Comparison of ENCODE assay signal across 29 cellular contexts in genomic region chr2:74221091-74221490, GRCh38. TPM values are rescaled to one million over a fixed set of nuclear protein-coding genes. Genes with fewer than 3 reads are reported as not detected.
DNase-seq lines count a peak whose midpoint lies in the region; ATAC-seq and TF ChIP-seq lines count a peak whose summit lies in the region.
"Had no signal": no experiment of that assay in that cellular context is flagged by ENCODE, and none has a peak within 500 bp of the region (broad histone marks: within the 10 kb centered on the region; RNA-seq: fewer than 3 reads in every experiment).

No MANE protein-coding gene starts in this region.

- H3K4me3 Mint-ChIP-seq in T-helper 17 cell (no peak overlapping the region), endodermal cell (no peak overlapping the region)
- H3K4me3 Mint-ChIP-seq: CD4-positive, alpha-beta memory T cell; HFFc6 had no signal

- no peak overlapping the region for H3K27ac ChIP-seq in endodermal cell (ENCODE audit: low read depth, low read length)
- H3K27ac ChIP-seq in heart left ventricle = no peak overlapping the region
- H3K27ac ChIP-seq: GM23248, HL-60, PC-9, SJCRH30 had no signal

- H3K27me3 ChIP-seq in endodermal cell (ENCODE audit: control insufficient read depth, insufficient read depth, low read length, poor library complexity, severe bottlenecking) (no peaks in the 10 kb centered on the region), heart left ventricle (no peaks in the 10 kb centered on the region)
- H3K27me3 ChIP-seq: SJCRH30 had no signal

- TF ChIP-seq CTCF in endodermal cell (conservative IDR thresholded peaks at IDR 0.05) (no peak), heart left ventricle (IDR thresholded peaks at IDR 0.05) (no peak)

- H3K27ac Mint-ChIP-seq in activated naive CD4-positive, alpha-beta T cell treated with anti-CD3 and anti-CD28 coated beads, Interleukin-2, amount 50 U/mL, for 72 hours = peak overlapping the region; percentile 68 to 88
- H3K27ac Mint-ChIP-seq in T-helper 17 cell = peak overlapping the region; percentile 4
- no peak overlapping the region for H3K27ac Mint-ChIP-seq in endodermal cell
- H3K27ac Mint-ChIP-seq: HFFc6 had no signal

- no peak overlapping the region for H3K9ac ChIP-seq in endodermal cell (ENCODE audit: extremely low read depth, low read length, poor library complexity, severe bottlenecking)
- H3K9ac ChIP-seq: GM23248 had no signal

- no peak for DNase-seq in activated naive CD4-positive, alpha-beta T cell treated with anti-CD3 and anti-CD28 coated beads, Interleukin-2, amount 50 U/mL, for 72 hours (ENCODE audit: low spot score in 2 of 2)
- no peak for DNase-seq in activated naive CD4-positive, alpha-beta T cell treated with Interleukin-2 at 50 U/mL for 16 hours
- DNase-seq in T-helper 17 cell (no peak), endodermal cell (peak; percentile 49), posterior vena cava (ENCODE audit: low spot score) (peak; percentile 40), NCI-H1436 (lab: John Stamatoyannopoulos, UW) (no peak), heart left ventricle (no peak)
- DNase-seq: C1 segment of cervical spinal cord; CD4-positive, alpha-beta memory T cell; COR-L47; GDM1; GM23248; HFFc6; NCI-H1092 treated with DMSO at 0.1 percent for 48 hours; NCI-H1436 treated with DMSO at 0.1 percent for 48 hours; NCI-H187 treated with DMSO at 0.1 percent for 48 hours; NCI-H2171 treated with DMSO at 0.1 percent for 48 hours; NCI-H345; NCI-H510A treated with DMSO at 0.1 percent for 48 hours; NCI-H748 treated with DMSO at 0.1 percent for 48 hours; NK-92 treated with Interleukin-12 subunit alpha and Interleukin-12 subunit beta, amount 100 ng/mL, for 24 hours had no signal

- H3K9me3 Mint-ChIP-seq in activated naive CD4-positive, alpha-beta T cell treated with anti-CD3 and anti-CD28 coated beads, Interleukin-2, amount 50 U/mL, for 72 hours = no peaks in the 10 kb centered on the region
- no peaks in the 10 kb centered on the region for H3K9me3 Mint-ChIP-seq in endodermal cell
- H3K9me3 Mint-ChIP-seq: CD4-positive, alpha-beta memory T cell; HFFc6 had no signal

- H3K4me3 ChIP-seq in endodermal cell (ENCODE audit: low read length) (no peak overlapping the region), heart left ventricle (no peak overlapping the region)
- H3K4me3 ChIP-seq: GM12878, GM23248, HAP-1, PC-9, SJCRH30 had no signal

- H3K36me3 Mint-ChIP-seq in activated naive CD4-positive, alpha-beta T cell treated with anti-CD3 and anti-CD28 coated beads, Interleukin-2, amount 50 U/mL, for 72 hours = peaks cover 0 to 25% of the 10 kb centered on the region in 2 donors
- no peaks in the 10 kb centered on the region for H3K36me3 Mint-ChIP-seq in T-helper 17 cell (ENCODE audit: low read depth)
- H3K36me3 Mint-ChIP-seq in endodermal cell (ENCODE audit: low read depth) = peaks cover 31% of the 10 kb centered on the region

- H3K4me1 Mint-ChIP-seq in T-helper 17 cell (peaks cover 3% of the 10 kb centered on the region), endodermal cell (no peaks in the 10 kb centered on the region)

- H3K9me3 ChIP-seq in T-helper 17 cell (ENCODE audit: control insufficient read depth, low read length, poor library complexity, severe bottlenecking) (no peaks in the 10 kb centered on the region), endodermal cell (ENCODE audit: control insufficient read depth, low read length) (no peaks in the 10 kb centered on the region), heart left ventricle (no peaks in the 10 kb centered on the region)
- H3K9me3 ChIP-seq: HAP-1, SJCRH30 had no signal

- H3K4me1 ChIP-seq in endodermal cell (ENCODE audit: control insufficient read depth, insufficient read depth, low read length) (no peaks in the 10 kb centered on the region), heart left ventricle (peaks cover 0 to 18% (median 5%) of the 10 kb centered on the region in 12 donors)
- H3K4me1 ChIP-seq: HAP-1, SJCRH30 had no signal

- H3K27me3 Mint-ChIP-seq in T-helper 17 cell (no peaks in the 10 kb centered on the region), endodermal cell (ENCODE audit: insufficient read depth) (no peaks in the 10 kb centered on the region)
- H3K27me3 Mint-ChIP-seq: CD4-positive, alpha-beta memory T cell had no signal

- ATAC-seq in activated naive CD4-positive, alpha-beta T cell treated with anti-CD3 and anti-CD28 coated beads, Interleukin-2, amount 50 U/mL, for 72 hours = no peak
- ATAC-seq in T-helper 17 cell = no peak
- no peak for ATAC-seq in HG02642 (IDR thresholded peaks at IDR 0.05; ENCODE audit: poor library complexity, unreplicated experiment)
- no peak for ATAC-seq in heart left ventricle
- ATAC-seq: Right ventricle myocardium inferior, SK-N-SH treated with all-trans-retinoic acid at 6 μM for 48 hours had no signal

- intact Hi-C loops in posterior vena cava (cut with DNase I) = no loop called here
- intact Hi-C loops in heart left ventricle (cut with DNase I) = no loop called here

- H3K36me3 ChIP-seq in endodermal cell (ENCODE audit: control insufficient read depth, insufficient read depth, low read length) = peaks cover 49% of the 10 kb centered on the region
- H3K36me3 ChIP-seq in heart left ventricle = peaks cover 0 to 33% (median 8%) of the 10 kb centered on the region in 9 donors

- no peak for TF ChIP-seq POLR2A in heart left ventricle (IDR thresholded peaks at IDR 0.05)

- 96% methylated on average over 3 to 6 of the region's 6 CpGs for WGBS in endodermal cell (ENCODE audit: insufficient coverage in 1 of 2, insufficient read length in 1 of 2), 2 experiments
- WGBS in heart left ventricle, 4 donors = 94 to 98% (median 97%) methylated on average over 6 of the region's 6 CpGs

RNA-seq across cellular contexts. Expression of gene MTHFD2, which starts 22.7 kb away (rescaled TPM):
- total RNA-seq in activated naive CD4-positive, alpha-beta T cell treated with anti-CD3 and anti-CD28 coated beads, Interleukin-2, amount 50 U/mL, for 72 hours = 100 to 1,000 TPM; 413 to 484 TPM
- total RNA-seq in T-helper 17 cell (10 to 100 TPM; 30.8 to 47.5 TPM), endodermal cell (10 to 100 TPM; 77.4 to 84.5 TPM), posterior vena cava (100 to 1,000 TPM in 1 of 2 donors, 10 to 100 TPM in 1; 83.7 to 101 TPM), heart left ventricle (10 to 100 TPM; 13.0 to 40.5 (median 17.5) TPM)
- polyA plus RNA-seq in endodermal cell (2013, experiment 1 of 2) = 104 TPM
- 72.4 TPM for polyA plus RNA-seq in endodermal cell (2013, experiment 2 of 2)
- polyA plus RNA-seq in heart left ventricle = 10 to 100 TPM; 12.9 to 27.6 TPM

RNA-seq across cellular contexts. Expression of gene MOB1A, which starts 42.4 kb away (rescaled TPM):
- 100 to 1,000 TPM; 151 to 173 TPM for total RNA-seq in activated naive CD4-positive, alpha-beta T cell treated with anti-CD3 and anti-CD28 coated beads, Interleukin-2, amount 50 U/mL, for 72 hours
- total RNA-seq in T-helper 17 cell (100 to 1,000 TPM; 138 to 183 TPM), endodermal cell (100 to 1,000 TPM in 1 of 2 donors, 10 to 100 TPM in 1; 92.3 to 125 TPM), posterior vena cava (100 to 1,000 TPM; 101 to 119 TPM), heart left ventricle (100 to 1,000 TPM in 1 of 9 donors, 10 to 100 TPM in 8; 42.2 to 104 (median 55.4) TPM)
- polyA plus RNA-seq in endodermal cell (2013, experiment 1 of 2) = 73.3 TPM
- polyA plus RNA-seq in endodermal cell (2013, experiment 2 of 2) = 70.5 TPM
- polyA plus RNA-seq in heart left ventricle = 10 to 100 TPM; 15.0 to 33.8 TPM

Comparison
In these comparisons a context has a peak if more than half of its experiments do, and no peak if none do; other contexts are left out.
1. DNase-seq: peak in endodermal cell (single experiment) and posterior vena cava (single experiment); none in activated naive CD4-positive, alpha-beta T cell treated with anti-CD3 and anti-CD28 coated beads, Interleukin-2, amount 50 U/mL, for 72 hours (0 of 2), activated naive CD4-positive, alpha-beta T cell treated with Interleukin-2 at 50 U/mL for 16 hours (single experiment), T-helper 17 cell (0 of 3), NCI-H1436 (single experiment) and heart left ventricle (0 of 5).
2. RNA of gene MTHFD2, which starts 22.7 kb away (total RNA-seq): 413 to 484 TPM in activated naive CD4-positive, alpha-beta T cell treated with anti-CD3 and anti-CD28 coated beads, Interleukin-2, amount 50 U/mL, for 72 hours; 83.7 to 101 TPM in posterior vena cava, 77.4 to 84.5 TPM in endodermal cell, 30.8 to 47.5 TPM in T-helper 17 cell and 13.0 to 40.5 TPM in heart left ventricle; every median in the first group is over 4 times any median in the second.